In the genomic region with DNA sequence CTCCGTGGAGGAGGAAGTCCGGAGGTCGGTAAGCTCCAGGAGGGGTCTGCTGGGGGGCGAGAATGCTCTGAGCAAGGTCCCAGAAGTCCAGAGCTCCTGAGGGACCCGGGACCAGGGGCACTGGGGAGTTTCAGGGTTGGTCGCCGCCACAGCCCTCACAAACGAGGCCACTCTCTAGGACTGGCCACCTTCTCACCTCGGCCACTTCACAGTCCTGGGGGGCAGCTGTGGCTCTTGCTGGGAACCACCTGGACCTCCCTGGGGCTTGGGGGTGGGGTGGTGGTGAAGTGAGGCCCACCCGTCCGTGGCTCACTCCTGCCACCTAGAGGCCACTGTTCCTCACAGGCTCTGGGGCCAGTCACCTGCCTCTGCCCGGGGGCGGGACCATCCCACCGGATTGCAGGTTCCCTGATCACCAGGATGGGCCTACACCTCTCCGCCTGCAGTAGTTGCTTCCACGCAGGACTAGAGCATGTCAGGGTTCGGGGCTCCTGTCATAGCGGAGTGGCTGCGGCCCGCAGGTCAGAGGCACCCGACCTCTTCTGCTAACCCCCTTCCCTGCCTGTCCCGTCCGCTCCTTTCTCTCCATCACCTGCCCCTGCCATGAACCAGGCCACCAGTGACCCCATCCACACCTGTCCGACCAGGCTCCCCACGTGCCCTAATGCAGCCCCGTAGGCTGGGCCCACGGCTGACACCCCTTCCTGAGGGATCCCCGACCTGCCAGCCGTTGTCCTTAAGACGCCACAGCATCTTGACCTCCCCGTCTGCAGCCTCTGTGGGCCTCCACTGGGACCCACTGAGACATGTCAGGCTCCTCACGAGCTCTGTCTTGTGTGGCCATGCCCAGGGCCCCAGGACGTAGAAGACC, we compare ENCODE assay signal across 1 cellular context.
TF ChIP-seq lines count a peak whose summit lies in the region.

No MANE protein-coding gene starts in this region.

TF ChIP-seq in IMR-90, 13 proteins besides CTCF, POLR2A, EP300 and RAD21:
- TF ChIP-seq MAZ (IDR thresholded peaks at IDR 0.05; ENCODE audit: borderline replicate concordance, low read depth, low read length) (peak; percentile 54; the same call in 1 of the 2 replicates), BHLHE40 (IDR thresholded peaks at IDR 0.05; ENCODE audit: low read depth, low read length) (peak; percentile 54; the same call in 1 of the 2 replicates), RCOR1 (IDR thresholded peaks at IDR 0.05; ENCODE audit: insufficient replicate concordance, low read length) (no peak), MXI1 (IDR thresholded peaks at IDR 0.05; ENCODE audit: borderline replicate concordance, low read depth, low read length) (no peak), NFE2L2 (IDR thresholded peaks at IDR 0.05; ENCODE audit: low read depth, low read length) (no peak), SMC3 (IDR thresholded peaks at IDR 0.05; ENCODE audit: low read depth, low read length) (peak; percentile 43)
